9 cellular contexts compared by ENCODE assay signal in genomic region chr6:111096246-111096645, GRCh38. TPM values are rescaled to one million over a fixed set of nuclear protein-coding genes. Genes with fewer than 3 reads are reported as not detected.
DNase-seq lines count a peak whose midpoint lies in the region; ATAC-seq and TF ChIP-seq lines count a peak whose summit lies in the region.
"Had no signal": no experiment of that assay in that cellular context is flagged by ENCODE, and none has a peak within 500 bp of the region (broad histone marks: within the 10 kb centered on the region; RNA-seq: fewer than 3 reads in every experiment).

No MANE protein-coding gene starts in this region.

- 47 to 51% methylated on average over 3 of the region's 3 CpGs for WGBS in lung, 2 donors

- peaks cover 0 to 1% of the 10 kb centered on the region in 2 donors for H3K4me1 ChIP-seq in lung (ENCODE audit: control insufficient read depth in 2 of 2, insufficient read depth in 2 of 2, low read length in 2 of 2)

- TF ChIP-seq CTCF in lung (IDR thresholded peaks at IDR 0.05; ENCODE audit: control extremely low read depth, extremely low read depth), result no peak

- no peaks in the 10 kb centered on the region for H3K27me3 ChIP-seq in lung (ENCODE audit: control insufficient read depth, insufficient read depth)

- H3K27ac ChIP-seq in lung (ENCODE audit: low read depth in 1 of 2, low read length in 1 of 2), result no peak overlapping the region

- no peak for ATAC-seq in lung (ENCODE audit: insufficient read depth, low FRiP score)
- no peak for ATAC-seq in GM21529 (IDR thresholded peaks at IDR 0.05; ENCODE audit: unreplicated experiment)
- no peak for ATAC-seq in GM21367 (IDR thresholded peaks at IDR 0.05; ENCODE audit: unreplicated experiment)
- ATAC-seq: SK-N-SH treated with all-trans-retinoic acid at 6 μM for 48 hours had no signal

- H3K9me3 ChIP-seq in lung (ENCODE audit: control insufficient read depth in 2 of 2, insufficient read depth in 1 of 2, low read length in 1 of 2), result no peaks in the 10 kb centered on the region

- no peaks in the 10 kb centered on the region for H3K36me3 ChIP-seq in lung (ENCODE audit: control insufficient read depth in 2 of 2, insufficient read depth in 2 of 2, low read length in 2 of 2)

- no peak overlapping the region for H3K4me3 ChIP-seq in lung

- DNase-seq in DMS153 treated with DMSO at 0.1 percent for 48 hours (lab: John Stamatoyannopoulos, UW; ENCODE audit: unreplicated experiment), result peak; percentile 93
- peak; percentile 66 to 89 for DNase-seq in NCI-H2081 (lab: John Stamatoyannopoulos, UW)
- DNase-seq in activated T-cell treated with anti-CD3 and anti-CD28 coated beads for 24 hours (ENCODE audit: low read depth), result peak; percentile 10
- peak; percentile 56 for DNase-seq in lung (ENCODE audit: low spot score)
- DNase-seq in NK-92 treated with Interleukin-12 subunit alpha and Interleukin-12 subunit beta, amount 100 ng/mL, for 24 hours (lab: John Stamatoyannopoulos, UW), result no peak
- no peak for DNase-seq in anterior cingulate cortex (lab: John Stamatoyannopoulos, UW)

RNA-seq across cellular contexts. Expression of gene SLC16A10, which starts 8.9 kb away (rescaled TPM):
- 10 to 100 TPM in 1 of 2 donors, 1 to 10 TPM in 1; 9.2 to 10.5 TPM for total RNA-seq in lung
- polyA plus RNA-seq in lung, result 10 to 100 TPM in 1 of 2 donors, 1 to 10 TPM in 1; 2.0 to 10.0 TPM

Comparison
In these comparisons a context has a peak if more than half of its experiments do, and no peak if none do; other contexts are left out.
1. DNase-seq: peak in DMS153 treated with DMSO at 0.1 percent for 48 hours (single experiment), NCI-H2081 (2 of 2), activated T-cell treated with anti-CD3 and anti-CD28 coated beads for 24 hours (single experiment) and lung (single experiment); none in NK-92 treated with Interleukin-12 subunit alpha and Interleukin-12 subunit beta, amount 100 ng/mL, for 24 hours (single experiment) and anterior cingulate cortex (0 of 58).